In genomic region chr1:13728104-13728503, GRCh38 we compare ENCODE assay signal across 18 cellular contexts. TPM values are rescaled to one million over a fixed set of nuclear protein-coding genes. Genes with fewer than 3 reads are reported as not detected.
DNase-seq lines count a peak whose midpoint lies in the region; ATAC-seq and TF ChIP-seq lines count a peak whose summit lies in the region.
"Had no signal": no experiment of that assay in that cellular context is flagged by ENCODE, and none has a peak within 500 bp of the region (broad histone marks: within the 10 kb centered on the region; RNA-seq: fewer than 3 reads in every experiment).

No MANE protein-coding gene starts in this region.

- no peaks in the 10 kb centered on the region for H3K27me3 Mint-ChIP-seq in mesothelial cell of epicardium (ENCODE audit: low read depth)
- H3K27me3 Mint-ChIP-seq: dendritic cell treated with granulocyte-macrophage colony-stimulating factor and Interleukin-4, amounts not matched to agents 40 ng/mL and 50 ng/mL, for 4 days had no signal

- H3K9me2 ChIP-seq in DOHH2 (replicated peaks; ENCODE audit: control insufficient read depth, low read length): no peaks in the 10 kb centered on the region

- peaks cover 17% of the 10 kb centered on the region for H3K4me1 Mint-ChIP-seq in mesothelial cell of epicardium

- no peak overlapping the region; the same call in 1 of the 2 replicates for H3K4me3 ChIP-seq in BLaER1
- H3K4me3 ChIP-seq in DOHH2 (ENCODE audit: low read length): peak overlapping the region; percentile 67
- H3K4me3 ChIP-seq in SK-N-MC: no peak overlapping the region
- H3K4me3 ChIP-seq in dorsolateral prefrontal cortex: no peak overlapping the region
- H3K4me3 ChIP-seq: esophagus muscularis mucosa, MG63, neural progenitor cell, right atrium auricular region, SJCRH30, thoracic aorta had no signal

- peaks cover 54% of the 10 kb centered on the region for H3F3A ChIP-seq in DOHH2 (ENCODE audit: control insufficient read depth, insufficient read depth)

- H3K9me3 ChIP-seq in BLaER1: no peaks in the 10 kb centered on the region
- no peaks in the 10 kb centered on the region for H3K9me3 ChIP-seq in DOHH2 (ENCODE audit: control insufficient read depth, insufficient read depth, low read length)
- H3K9me3 ChIP-seq in SK-N-MC (ENCODE audit: low read depth, low read length): no peaks in the 10 kb centered on the region
- H3K9me3 ChIP-seq: esophagus muscularis mucosa, MG63, right atrium auricular region, SJCRH30, thoracic aorta had no signal

- peak overlapping the region; percentile 85 for H3K9ac ChIP-seq in BLaER1
- peak overlapping the region; percentile 19 for H3K9ac ChIP-seq in SK-N-MC (ENCODE audit: insufficient read length)
- H3K9ac ChIP-seq: neural progenitor cell had no signal

- ATAC-seq in GM18517 (IDR thresholded peaks at IDR 0.05; ENCODE audit: unreplicated experiment): no peak
- no peak for ATAC-seq in GM19455 (IDR thresholded peaks at IDR 0.05; ENCODE audit: unreplicated experiment)

- H3K36me3 Mint-ChIP-seq in mesothelial cell of epicardium: no peaks in the 10 kb centered on the region

- peaks cover 14% of the 10 kb centered on the region for H3K36me3 ChIP-seq in BLaER1
- peaks cover 78% of the 10 kb centered on the region for H3K36me3 ChIP-seq in DOHH2 (ENCODE audit: control insufficient read depth, low read length)
- peaks cover 3% of the 10 kb centered on the region; the same call in 1 of the 2 replicates for H3K36me3 ChIP-seq in SK-N-MC (ENCODE audit: insufficient read depth, low read length)
- H3K36me3 ChIP-seq: MG63, neural progenitor cell, right atrium auricular region, SJCRH30, thoracic aorta had no signal

- TF ChIP-seq CTCF in DOHH2 (IDR thresholded peaks at IDR 0.05; ENCODE audit: low read depth, low read length, poor library complexity, severe bottlenecking): no peak
- no peak for TF ChIP-seq CTCF in mesothelial cell of epicardium (IDR thresholded peaks at IDR 0.05; ENCODE audit: unreplicated experiment)
- TF ChIP-seq CTCF in dorsolateral prefrontal cortex (IDR thresholded peaks at IDR 0.05 in 54 of 56, conservative IDR thresholded peaks at IDR 0.05 in 2 of 56; ENCODE audit: low read depth in 1 of 56, partially characterized antibody in 56 of 56): no peak

- intact Hi-C loops in dorsolateral prefrontal cortex (cut with DNase I): no loop called here

- H3K27me3 ChIP-seq in BLaER1 (no peaks in the 10 kb centered on the region), DOHH2 (ENCODE audit: control insufficient read depth, low read length) (no peaks in the 10 kb centered on the region), dorsolateral prefrontal cortex (no peaks in the 10 kb centered on the region)
- H3K27me3 ChIP-seq: esophagus muscularis mucosa, MG63, right atrium auricular region had no signal

- peaks cover 96% of the 10 kb centered on the region for H3K4me1 ChIP-seq in BLaER1
- H3K4me1 ChIP-seq in DOHH2 (ENCODE audit: control insufficient read depth, low read length): peaks cover 98% of the 10 kb centered on the region
- H3K4me1 ChIP-seq: right atrium auricular region, SJCRH30 had no signal

- H3K4me2 ChIP-seq in BLaER1 (peak overlapping the region; percentile 97), DOHH2 (ENCODE audit: low read length) (peak overlapping the region; percentile 89)

- DNase-seq in SK-N-MC (ENCODE audit: low read depth, low spot score) (no peak), mesothelial cell of epicardium (ENCODE audit: low spot score in 2 of 2, unreplicated experiment in 2 of 2) (no peak), SKM-1 treated with dmso at 0.1 percent for 144 hours (lab: John Stamatoyannopoulos, UW; ENCODE audit: unreplicated experiment) (no peak), dorsolateral prefrontal cortex (no peak)
- DNase-seq: activated CD4-positive, alpha-beta T cell treated with anti-CD3 and anti-CD28 coated beads, Interleukin-2, amount 50 U/mL, for 4 hours; MG63; NCI-H187; OCI-M1; SJCRH30 had no signal

- H3K27ac ChIP-seq in BLaER1: peak overlapping the region; percentile 98
- H3K27ac ChIP-seq in DOHH2 (ENCODE audit: low read depth, low read length): peak overlapping the region; percentile 100
- 0 out of 2 replicates have a peak overlapping the region, but pooled peaks have one; percentile 11 for H3K27ac ChIP-seq in SK-N-MC
- H3K27ac ChIP-seq in dorsolateral prefrontal cortex: peak overlapping the region in 12 of 59 donors; percentile 1 to 69 (median 24)
- H3K27ac ChIP-seq: esophagus muscularis mucosa, neural progenitor cell, right atrium auricular region, SJCRH30, thoracic aorta had no signal

- no peaks in the 10 kb centered on the region for H3K9me3 Mint-ChIP-seq in mesothelial cell of epicardium
- H3K9me3 Mint-ChIP-seq: dendritic cell treated with granulocyte-macrophage colony-stimulating factor and Interleukin-4, amounts not matched to agents 40 ng/mL and 50 ng/mL, for 4 days; neural progenitor cell had no signal

- peaks cover 87% of the 10 kb centered on the region for H3K79me2 ChIP-seq in DOHH2 (ENCODE audit: control insufficient read depth, low read length)

- H3K27ac Mint-ChIP-seq in mesothelial cell of epicardium: peak overlapping the region; percentile 40
- H3K27ac Mint-ChIP-seq: dendritic cell treated with granulocyte-macrophage colony-stimulating factor and Interleukin-4, amounts not matched to agents 40 ng/mL and 50 ng/mL, for 4 days had no signal

- H3K4me3 Mint-ChIP-seq in mesothelial cell of epicardium: no peak overlapping the region
- H3K4me3 Mint-ChIP-seq: dendritic cell treated with granulocyte-macrophage colony-stimulating factor and Interleukin-4, amounts not matched to agents 40 ng/mL and 50 ng/mL, for 4 days; neural progenitor cell had no signal

- H4K20me1 ChIP-seq in BLaER1 (no peaks in the 10 kb centered on the region), DOHH2 (ENCODE audit: control insufficient read depth, insufficient read depth, low read depth, low read length) (no peaks in the 10 kb centered on the region)

RNA-seq across cellular contexts. Expression of gene PRDM2, which starts 28.1 kb away (rescaled TPM):
- total RNA-seq in mesothelial cell of epicardium (59.2 to 61.6 TPM (median 61.3 TPM) in 3 replicates), dorsolateral prefrontal cortex (100 to 1,000 TPM in 114 of 120 experiments, 10 to 100 TPM in 6; 86.9 to 190 (median 133) TPM)
